17 cellular contexts compared by ENCODE assay signal in genomic region chr3:157274644-157275137, GRCh38.
A peak's percentile ranks its signal among the peaks of the same experiment; 100 is the strongest.
DNase-seq lines count a peak whose midpoint lies in the region; ATAC-seq, FAIRE-seq and TF ChIP-seq lines count a peak whose summit lies in the region.
"Had no signal": no experiment of that assay in that cellular context is flagged by ENCODE, and none has a peak within 500 bp of the region (broad histone marks: within the 10 kb centered on the region; RNA-seq: fewer than 3 reads in every experiment).

No MANE protein-coding gene starts in this region.

- H3K27me3 Mint-ChIP-seq in stimulated activated naive B cell treated with anti-CD40 and anti-IgM and Interleukin-4, amounts not matched to agents 10 μg/mL and 1 μg/mL and 100 μg/mL, for 72 hours = no peaks in the 10 kb centered on the region
- H3K27me3 Mint-ChIP-seq: activated CD8-positive, alpha-beta T cell treated with anti-CD3 and anti-CD28 coated beads for 36 hours; memory B cell had no signal

- TF ChIP-seq RAD21 in HepG2 (CRISPR knock-in tag; IDR thresholded peaks at IDR 0.05) = no peak

- no peaks in the 10 kb centered on the region for H4K20me1 ChIP-seq in HepG2 (ENCODE audit: insufficient read depth, low read length)

- TF ChIP-seq EP300 in HepG2 (IDR thresholded peaks at IDR 0.05; ENCODE audit: low read depth in 2 of 2, low read length in 2 of 2) (no peak), HepG2 (CRISPR knock-in tag; IDR thresholded peaks at IDR 0.05; ENCODE audit: borderline replicate concordance) (no peak)

- H3K27me3 ChIP-seq in HepG2 (ENCODE audit: control insufficient read depth in 1 of 2, insufficient read depth in 2 of 2, low read length in 2 of 2) (0 out of 5 replicates have a peak, but pooled peaks cover 0 to 3% of the 10 kb centered on the region in 2 experiments), aorta (ENCODE audit: control insufficient read depth in 1 of 2, insufficient read depth in 2 of 2, low read length in 1 of 2) (no peaks in the 10 kb centered on the region)
- H3K27me3 ChIP-seq: neural progenitor cell, sigmoid colon, upper lobe of left lung had no signal

- no peaks in the 10 kb centered on the region for H3K9me3 Mint-ChIP-seq in stimulated activated naive B cell treated with anti-CD40 and anti-IgM and Interleukin-4, amounts not matched to agents 10 μg/mL and 1 μg/mL and 100 μg/mL, for 72 hours
- H3K9me3 Mint-ChIP-seq: activated CD8-positive, alpha-beta T cell treated with anti-CD3 and anti-CD28 coated beads for 36 hours; memory B cell had no signal

- H3K79me2 ChIP-seq in HepG2 (ENCODE audit: insufficient read depth, low read length) = no peaks in the 10 kb centered on the region

- TF ChIP-seq POLR2A in HepG2 (IDR thresholded peaks at IDR 0.05; ENCODE audit: insufficient read depth in 1 of 2, low read depth in 2 of 2, low read length in 2 of 2) = no peak

- H3K4me2 ChIP-seq in HepG2 (ENCODE audit: low read depth, low read length) = no peak overlapping the region
- H3K4me2 ChIP-seq: neural progenitor cell had no signal

- no TSS peak for BruUV-seq in HepG2 (replicated peaks; lab: Mats Ljungman, UMichigan)

- in situ Hi-C loops in HepG2 (cut with HindIII; ENCODE audit: extremely low pct_ligation_motif_present, low pct_unique_long_range_greater_than_20kb) = no loop called here

- WGBS in HepG2 (ENCODE audit: low lambda C conversion rate) = 2% methylated on average over 2 of the region's 2 CpGs
- 60 to 70% methylated on average over 2 of the region's 2 CpGs for WGBS in aorta, 2 donors

- CTCF ChIA-PET in HepG2 (lab: Yijun Ruan, JAX; ENCODE audit: low intra/inter-chr PET ratio, low total read pairs) = no interaction called here

- POLR2A ChIA-PET in HepG2 (lab: Yijun Ruan, JAX) = no interaction called here

- H3K9ac ChIP-seq in HepG2 (ENCODE audit: insufficient read depth, low read depth, low read length) = no peak overlapping the region
- H3K9ac ChIP-seq: neural progenitor cell had no signal

- H3K4me3 ChIP-seq in epithelial cell of esophagus (ENCODE audit: low read length) (no peak overlapping the region), HepG2 (replicated peaks in 1 of 3; ENCODE audit: insufficient read depth in 1 of 3, low read depth in 2 of 3, low read length in 3 of 3) (no peak overlapping the region), aorta (ENCODE audit: low read length in 2 of 2) (no peak overlapping the region)
- H3K4me3 ChIP-seq: neural progenitor cell, sigmoid colon, upper lobe of left lung had no signal

- H3K4me3 Mint-ChIP-seq in stimulated activated naive B cell treated with anti-CD40 and anti-IgM and Interleukin-4, amounts not matched to agents 10 μg/mL and 1 μg/mL and 100 μg/mL, for 72 hours = no peak overlapping the region
- H3K4me3 Mint-ChIP-seq: activated CD8-positive, alpha-beta T cell treated with anti-CD3 and anti-CD28 coated beads for 36 hours; memory B cell; neural progenitor cell had no signal

- H3K4me1 ChIP-seq in HepG2 (ENCODE audit: insufficient read depth, low read length) (no peaks in the 10 kb centered on the region), aorta (ENCODE audit: control insufficient read depth in 1 of 2, insufficient read depth in 2 of 2, low read length in 2 of 2) (no peaks in the 10 kb centered on the region)
- H3K4me1 ChIP-seq: neural progenitor cell, sigmoid colon, upper lobe of left lung had no signal

- H3K27ac Mint-ChIP-seq in stimulated activated naive B cell treated with anti-CD40 and anti-IgM and Interleukin-4, amounts not matched to agents 10 μg/mL and 1 μg/mL and 100 μg/mL, for 72 hours = no peak overlapping the region
- H3K27ac Mint-ChIP-seq: activated CD8-positive, alpha-beta T cell treated with anti-CD3 and anti-CD28 coated beads for 36 hours; memory B cell; neural progenitor cell had no signal

- no peak for TF ChIP-seq CTCF in epithelial cell of esophagus (IDR thresholded peaks at IDR 0.05; ENCODE audit: insufficient read depth, low read depth, low read length, missing control alignments)
- TF ChIP-seq CTCF in HepG2 (CRISPR knock-in tag; IDR thresholded peaks at IDR 0.05) = no peak
- TF ChIP-seq CTCF in D721Med (IDR thresholded peaks at IDR 0.05; ENCODE audit: insufficient read depth, missing control alignments) = no peak

- H3K27ac ChIP-seq in HepG2 (ENCODE audit: extremely low read length, insufficient read depth, low read length) (no peak overlapping the region), aorta (ENCODE audit: low read depth in 1 of 2, low read length in 2 of 2) (no peak overlapping the region)
- H3K27ac ChIP-seq: neural progenitor cell, sigmoid colon, upper lobe of left lung had no signal

- H3K4me1 Mint-ChIP-seq in stimulated activated naive B cell treated with anti-CD40 and anti-IgM and Interleukin-4, amounts not matched to agents 10 μg/mL and 1 μg/mL and 100 μg/mL, for 72 hours = no peaks in the 10 kb centered on the region
- H3K4me1 Mint-ChIP-seq: memory B cell had no signal

- H3K9me3 ChIP-seq in HepG2 (ENCODE audit: low read length) = no peaks in the 10 kb centered on the region
- no peaks in the 10 kb centered on the region for H3K9me3 ChIP-seq in aorta (ENCODE audit: control insufficient read depth, low read length)
- H3K9me3 ChIP-seq: sigmoid colon, upper lobe of left lung had no signal

- no peaks in the 10 kb centered on the region for H3K36me3 Mint-ChIP-seq in stimulated activated naive B cell treated with anti-CD40 and anti-IgM and Interleukin-4, amounts not matched to agents 10 μg/mL and 1 μg/mL and 100 μg/mL, for 72 hours

- FAIRE-seq in HepG2 (lab: Jason Lieb, UNC) (no peak), D721Med (lab: Jason Lieb, UNC) (no peak)

- intact Hi-C loops in HepG2 (cut with micrococcal nuclease; ENCODE audit: unreplicated experiment) (no loop called here), aorta (cut with DNase I) (no loop called here)

- H2AFZ ChIP-seq in HepG2 (ENCODE audit: low read length) = no peak overlapping the region
- H2AFZ ChIP-seq: neural progenitor cell had no signal

- H3K36me3 ChIP-seq in HepG2 (replicated peaks in 1 of 2; ENCODE audit: control insufficient read depth in 1 of 2, insufficient read depth in 2 of 2, low read length in 2 of 2) = no peaks in the 10 kb centered on the region
- no peaks in the 10 kb centered on the region for H3K36me3 ChIP-seq in aorta (ENCODE audit: control insufficient read depth in 1 of 2, insufficient read depth in 2 of 2, low read length in 1 of 2)
- H3K36me3 ChIP-seq: neural progenitor cell, sigmoid colon, upper lobe of left lung had no signal

- ATAC-seq in HepG2 (no peak), aorta (ENCODE audit: low FRiP score) (no peak)
- no peak for ATAC-seq in stimulated activated naive B cell treated with anti-CD40 and anti-IgM and Interleukin-4, amounts not matched to agents 10 μg/mL and 1 μg/mL and 100 μg/mL, for 72 hours (replicated peaks)
- ATAC-seq: activated CD8-positive, alpha-beta T cell treated with anti-CD3 and anti-CD28 coated beads for 36 hours had no signal

- DNase-seq in EH (ENCODE audit: low read depth) = peak; percentile 33
- DNase-seq in M059J (ENCODE audit: low read depth) = peak; percentile 63
- peak; percentile 82 for DNase-seq in epithelial cell of esophagus (ENCODE audit: low read depth)
- peak; percentile 13 for DNase-seq in kidney tubule cell (ENCODE audit: low spot score)
- no peak for DNase-seq in HepG2 (ENCODE audit: low spot score)
- DNase-seq in aorta = no peak
- DNase-seq in D721Med (ENCODE audit: insufficient read length, low spot score) = no peak
- no peak for DNase-seq in stimulated activated naive B cell treated with anti-CD40 and anti-IgM and Interleukin-4, amounts not matched to agents 10 μg/mL and 1 μg/mL and 100 μg/mL, for 72 hours
- DNase-seq: activated CD8-positive, alpha-beta T cell treated with anti-CD3 and anti-CD28 coated beads for 36 hours; hypothalamus; NCI-H1105; NCI-H345; sigmoid colon; stimulated activated CD4-positive, alpha-beta T cell treated with anti-CD3 and anti-CD28 coated beads, Interleukin-4, amount 100 ng/mL, for 1 hour; upper lobe of left lung had no signal

TF ChIP-seq in HepG2, 621 proteins besides CTCF, POLR2A, EP300 and RAD21 (continues in another document):
- TF ChIP-seq PHF20 (CRISPR knock-in tag; IDR thresholded peaks at IDR 0.05) (no peak), THAP9 (CRISPR knock-in tag; IDR thresholded peaks at IDR 0.05; ENCODE audit: borderline replicate concordance) (no peak), ZFP82 (CRISPR knock-in tag; IDR thresholded peaks at IDR 0.05; ENCODE audit: borderline replicate concordance) (no peak), ZNF136 (CRISPR knock-in tag; IDR thresholded peaks at IDR 0.05; ENCODE audit: low read depth) (no peak), E2F2 (CRISPR knock-in tag; IDR thresholded peaks at IDR 0.05; ENCODE audit: borderline replicate concordance) (no peak), ZKSCAN8 (CRISPR knock-in tag; IDR thresholded peaks at IDR 0.05; ENCODE audit: borderline replicate concordance) (no peak), ATF7-NPFF (CRISPR knock-in tag; IDR thresholded peaks at IDR 0.05; ENCODE audit: low read depth) (no peak)

Comparison
In these comparisons a context has a peak if more than half of its experiments do, and no peak if none do; other contexts are left out.
1. DNase-seq: peak in EH (single experiment), M059J (single experiment), epithelial cell of esophagus (single experiment) and kidney tubule cell (single experiment); none in HepG2 (single experiment), aorta (0 of 2), D721Med (single experiment) and stimulated activated naive B cell treated with anti-CD40 and anti-IgM and Interleukin-4, amounts not matched to agents 10 μg/mL and 1 μg/mL and 100 μg/mL, for 72 hours (single experiment).